In the genomic region with DNA sequence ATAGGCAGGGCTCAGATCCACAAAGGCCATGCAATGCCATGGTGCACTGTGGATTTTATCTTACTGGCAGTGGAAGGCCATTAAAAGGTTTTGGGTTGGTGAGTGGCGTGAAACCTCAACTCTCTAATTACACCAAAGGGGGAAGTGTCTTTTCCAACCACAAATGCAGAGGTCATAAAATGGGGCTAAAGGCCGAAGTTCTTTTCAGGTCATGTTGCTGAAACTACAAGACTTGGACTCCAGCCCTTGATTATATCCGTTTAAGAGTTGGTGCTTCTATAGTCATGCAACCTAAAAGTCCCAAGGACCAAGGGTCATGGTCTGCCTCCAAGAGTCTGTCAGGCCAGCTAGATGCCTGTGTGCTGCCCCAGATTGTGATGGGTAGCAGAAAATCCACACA, we compare ENCODE assay signal across 22 cellular contexts.
"Had no signal": no experiment of that assay in that cellular context is flagged by ENCODE, and none has a peak within 500 bp of the region (broad histone marks: within the 10 kb centered on the region; RNA-seq: fewer than 3 reads in every experiment).

No MANE protein-coding gene starts in this region.

- H3K27me3 ChIP-seq: ascending aorta, right atrium auricular region, suprapubic skin, tibial artery had no signal

- H3K27ac ChIP-seq: ascending aorta, left ventricle myocardium inferior, right atrium auricular region, suprapubic skin, tibial artery, VCaP had no signal

- DNase-seq: activated CD4-positive, alpha-beta T cell treated with anti-CD3 and anti-CD28 coated beads for 4 hours; activated CD4-positive, alpha-beta T cell treated with anti-CD3 and anti-CD28 coated beads, Interleukin-2, amount 50 U/mL, for 4 hours; activated effector memory CD4-positive, alpha-beta T cell treated with Interleukin-2 at 50 U/mL for 16 hours; activated naive CD4-positive, alpha-beta T cell treated with Interleukin-2 at 50 U/mL for 16 hours; activated naive CD8-positive, alpha-beta T cell treated with anti-CD3 and anti-CD28 coated beads, Interleukin-2, amount 10 ng/mL, durations not matched to agents 7 days and 5 days; activated T-cell treated with anti-CD3 and anti-CD28 coated beads for 4 hours; activated T-cell treated with anti-CD3 and anti-CD28 coated beads, Interleukin-2, amount 50 U/mL, for 72 hours; foreskin fibroblast; left ventricle myocardium inferior; mesendoderm; stimulated activated naive CD4-positive, alpha-beta T cell; tibial artery had no signal

- FAIRE-seq: endothelial cell of umbilical vein, islet of Langerhans, TTC549 had no signal

- H3K4me1 ChIP-seq: ascending aorta, left ventricle myocardium inferior, right atrium auricular region, suprapubic skin, tibial artery had no signal

- H3K9me3 ChIP-seq: ascending aorta, left ventricle myocardium inferior, right atrium auricular region, suprapubic skin, tibial artery had no signal

- H3K36me3 ChIP-seq: ascending aorta, left ventricle myocardium inferior, right atrium auricular region, suprapubic skin, tibial artery had no signal

- ATAC-seq: activated T-cell treated with anti-CD3 and anti-CD28 coated beads, Interleukin-2, amount 50 U/mL, for 72 hours; esophagus mucosa; natural killer cell treated with Interleukin-12 subunit alpha and Interleukin-12 subunit beta and Interleukin-15 and Interleukin-18, amount 100 ng/mL, for 72 hours had no signal

- H3K4me3 ChIP-seq: ascending aorta, left ventricle myocardium inferior, lung, right atrium auricular region, suprapubic skin, tibial artery had no signal
